Comparison of ENCODE assay signal across 15 cellular contexts in the genomic region with DNA sequence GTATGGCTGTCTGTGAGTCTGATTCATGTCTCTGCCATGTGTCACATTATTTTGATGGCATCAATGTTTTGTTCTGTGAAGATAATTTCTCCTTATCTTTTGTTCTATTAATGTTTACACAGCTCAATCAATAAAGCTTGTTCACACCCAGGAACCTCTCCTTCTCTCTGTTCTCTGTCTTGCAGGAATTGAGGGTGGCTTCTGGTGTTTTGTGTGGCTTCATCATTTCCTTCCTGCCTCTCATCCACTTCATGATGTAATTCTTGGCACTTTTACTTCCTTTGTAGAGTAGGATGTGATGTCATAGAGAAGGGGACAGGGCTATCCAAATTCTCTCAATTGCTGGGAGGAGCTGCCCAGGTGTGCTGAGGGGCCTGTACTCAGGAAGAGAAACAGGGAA. TPM values are rescaled to one million over a fixed set of nuclear protein-coding genes. Genes with fewer than 3 reads are reported as not detected.
"Had no signal": no experiment of that assay in that cellular context is flagged by ENCODE, and none has a peak within 500 bp of the region (broad histone marks: within the 10 kb centered on the region; RNA-seq: fewer than 3 reads in every experiment).

No MANE protein-coding gene starts in this region.

- H3K27ac ChIP-seq: breast epithelium, psoas muscle, suprapubic skin had no signal

- H3K27me3 ChIP-seq: breast epithelium, suprapubic skin had no signal

- H3K36me3 ChIP-seq: breast epithelium, suprapubic skin had no signal

- H3K9me3 ChIP-seq: breast epithelium, psoas muscle, suprapubic skin had no signal

- DNase-seq: activated CD4-positive, alpha-beta T cell treated with anti-CD3 and anti-CD28 coated beads, Interleukin-2, amount 50 U/mL, for 4 hours; activated CD4-positive, CD25-positive, alpha-beta regulatory T cell treated with anti-CD3 and anti-CD28 coated beads, Interleukin-2, amount 50 U/mL, for 72 hours; activated gamma-delta T cell treated with Interleukin-2 at 50 U/mL for 16 hours; activated naive CD8-positive, alpha-beta T cell treated with anti-CD3 and anti-CD28 coated beads, Interleukin-2, amount 10 ng/mL, durations not matched to agents 7 days and 5 days; activated T-cell treated with anti-CD3 and anti-CD28 coated beads, Interleukin-2, amount 50 U/mL, for 4 hours; aorta; dermis blood vessel endothelial cell; immature natural killer cell; left cardiac atrium; psoas muscle; stimulated activated CD4-positive, alpha-beta T cell treated with anti-CD3 and anti-CD28 coated beads, Interleukin-12 subunit alpha, Interleukin-12 subunit beta, amount 100 ng/mL, for 4 hours; stimulated activated CD4-positive, alpha-beta T cell treated with anti-CD3 and anti-CD28 coated beads, Interleukin-2, amount 100 ng/mL, for 48 hours; stimulated activated naive CD4-positive, alpha-beta T cell treated with Interleukin-2 at 50 U/mL for 16 hours had no signal

- H3K4me3 ChIP-seq: breast epithelium, psoas muscle, suprapubic skin had no signal

- H3K4me1 ChIP-seq: breast epithelium, psoas muscle, suprapubic skin had no signal

RNA-seq across cellular contexts. Expression of a gene that starts 27.2 kb away (rescaled TPM):
- total RNA-seq: activated naive CD8-positive, alpha-beta T cell treated with anti-CD3 and anti-CD28 coated beads, Interleukin-2, amount 10 ng/mL, durations not matched to agents 7 days and 5 days; activated T-cell treated with anti-CD3 and anti-CD28 coated beads, Interleukin-2, amount 50 U/mL, for 4 hours; dermis blood vessel endothelial cell had no signal
- polyA plus RNA-seq: immature natural killer cell had no signal
